In the genomic region with DNA sequence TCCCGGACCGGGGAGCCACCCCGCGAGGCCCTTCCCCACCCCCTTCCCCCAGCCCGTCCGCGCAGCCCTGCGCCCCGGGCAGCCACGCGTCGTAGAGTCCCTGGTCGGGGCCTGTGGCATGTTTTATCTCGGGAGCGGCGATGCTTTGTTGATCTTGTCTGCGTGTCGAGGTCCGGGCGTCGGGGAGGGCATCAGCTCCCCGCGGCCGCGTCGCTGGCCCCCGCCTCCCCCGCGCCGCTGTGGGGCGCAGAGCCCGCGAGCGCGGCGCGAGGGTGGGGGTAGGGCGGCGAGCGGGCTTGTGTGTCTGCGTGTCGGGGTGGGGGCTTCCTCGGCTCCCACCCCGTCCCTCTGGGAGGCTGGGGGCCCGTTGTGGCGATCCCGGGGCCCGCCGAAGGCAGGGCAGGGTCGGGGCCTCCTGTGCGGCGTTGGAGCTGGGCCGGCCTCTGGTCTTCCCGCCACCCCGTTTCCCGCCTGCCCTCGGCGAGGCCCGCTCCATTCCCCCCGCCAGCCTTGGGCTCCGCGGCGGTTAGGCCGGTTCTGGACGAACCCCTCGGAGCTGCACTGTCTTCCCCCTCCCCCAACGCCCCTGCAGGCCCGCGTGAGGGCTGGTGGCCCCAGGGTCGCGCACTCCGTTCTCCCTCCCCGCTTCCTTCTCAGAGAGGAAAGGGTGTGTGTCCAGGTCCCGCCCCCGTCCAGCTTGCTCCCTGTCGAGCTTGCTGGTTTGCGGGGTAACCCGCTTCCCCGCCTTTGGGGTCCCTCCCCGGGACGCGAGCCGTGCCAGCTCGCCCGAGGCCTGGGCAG, we compare ENCODE assay signal across 1 cellular context.
TF ChIP-seq lines count a peak whose summit lies in the region.

No MANE protein-coding gene starts in this region.

TF ChIP-seq in GM23338, 12 proteins besides CTCF, POLR2A, EP300 and RAD21 (continued from another document):
- TF ChIP-seq EZH2 (IDR thresholded peaks at IDR 0.05; ENCODE audit: low read depth, unreplicated experiment), result no peak
- no peak for TF ChIP-seq EZH2phosphoT487 (IDR thresholded peaks at IDR 0.05; ENCODE audit: unreplicated experiment)
- no peak for TF ChIP-seq STAT1 (IDR thresholded peaks at IDR 0.05; ENCODE audit: unreplicated experiment)
- TF ChIP-seq ZNF114 (CRISPR knock-in tag; IDR thresholded peaks at IDR 0.05), result no peak
- TF ChIP-seq JUNB (IDR thresholded peaks at IDR 0.05; ENCODE audit: unreplicated experiment), result no peak
- TF ChIP-seq, protein P1, sequence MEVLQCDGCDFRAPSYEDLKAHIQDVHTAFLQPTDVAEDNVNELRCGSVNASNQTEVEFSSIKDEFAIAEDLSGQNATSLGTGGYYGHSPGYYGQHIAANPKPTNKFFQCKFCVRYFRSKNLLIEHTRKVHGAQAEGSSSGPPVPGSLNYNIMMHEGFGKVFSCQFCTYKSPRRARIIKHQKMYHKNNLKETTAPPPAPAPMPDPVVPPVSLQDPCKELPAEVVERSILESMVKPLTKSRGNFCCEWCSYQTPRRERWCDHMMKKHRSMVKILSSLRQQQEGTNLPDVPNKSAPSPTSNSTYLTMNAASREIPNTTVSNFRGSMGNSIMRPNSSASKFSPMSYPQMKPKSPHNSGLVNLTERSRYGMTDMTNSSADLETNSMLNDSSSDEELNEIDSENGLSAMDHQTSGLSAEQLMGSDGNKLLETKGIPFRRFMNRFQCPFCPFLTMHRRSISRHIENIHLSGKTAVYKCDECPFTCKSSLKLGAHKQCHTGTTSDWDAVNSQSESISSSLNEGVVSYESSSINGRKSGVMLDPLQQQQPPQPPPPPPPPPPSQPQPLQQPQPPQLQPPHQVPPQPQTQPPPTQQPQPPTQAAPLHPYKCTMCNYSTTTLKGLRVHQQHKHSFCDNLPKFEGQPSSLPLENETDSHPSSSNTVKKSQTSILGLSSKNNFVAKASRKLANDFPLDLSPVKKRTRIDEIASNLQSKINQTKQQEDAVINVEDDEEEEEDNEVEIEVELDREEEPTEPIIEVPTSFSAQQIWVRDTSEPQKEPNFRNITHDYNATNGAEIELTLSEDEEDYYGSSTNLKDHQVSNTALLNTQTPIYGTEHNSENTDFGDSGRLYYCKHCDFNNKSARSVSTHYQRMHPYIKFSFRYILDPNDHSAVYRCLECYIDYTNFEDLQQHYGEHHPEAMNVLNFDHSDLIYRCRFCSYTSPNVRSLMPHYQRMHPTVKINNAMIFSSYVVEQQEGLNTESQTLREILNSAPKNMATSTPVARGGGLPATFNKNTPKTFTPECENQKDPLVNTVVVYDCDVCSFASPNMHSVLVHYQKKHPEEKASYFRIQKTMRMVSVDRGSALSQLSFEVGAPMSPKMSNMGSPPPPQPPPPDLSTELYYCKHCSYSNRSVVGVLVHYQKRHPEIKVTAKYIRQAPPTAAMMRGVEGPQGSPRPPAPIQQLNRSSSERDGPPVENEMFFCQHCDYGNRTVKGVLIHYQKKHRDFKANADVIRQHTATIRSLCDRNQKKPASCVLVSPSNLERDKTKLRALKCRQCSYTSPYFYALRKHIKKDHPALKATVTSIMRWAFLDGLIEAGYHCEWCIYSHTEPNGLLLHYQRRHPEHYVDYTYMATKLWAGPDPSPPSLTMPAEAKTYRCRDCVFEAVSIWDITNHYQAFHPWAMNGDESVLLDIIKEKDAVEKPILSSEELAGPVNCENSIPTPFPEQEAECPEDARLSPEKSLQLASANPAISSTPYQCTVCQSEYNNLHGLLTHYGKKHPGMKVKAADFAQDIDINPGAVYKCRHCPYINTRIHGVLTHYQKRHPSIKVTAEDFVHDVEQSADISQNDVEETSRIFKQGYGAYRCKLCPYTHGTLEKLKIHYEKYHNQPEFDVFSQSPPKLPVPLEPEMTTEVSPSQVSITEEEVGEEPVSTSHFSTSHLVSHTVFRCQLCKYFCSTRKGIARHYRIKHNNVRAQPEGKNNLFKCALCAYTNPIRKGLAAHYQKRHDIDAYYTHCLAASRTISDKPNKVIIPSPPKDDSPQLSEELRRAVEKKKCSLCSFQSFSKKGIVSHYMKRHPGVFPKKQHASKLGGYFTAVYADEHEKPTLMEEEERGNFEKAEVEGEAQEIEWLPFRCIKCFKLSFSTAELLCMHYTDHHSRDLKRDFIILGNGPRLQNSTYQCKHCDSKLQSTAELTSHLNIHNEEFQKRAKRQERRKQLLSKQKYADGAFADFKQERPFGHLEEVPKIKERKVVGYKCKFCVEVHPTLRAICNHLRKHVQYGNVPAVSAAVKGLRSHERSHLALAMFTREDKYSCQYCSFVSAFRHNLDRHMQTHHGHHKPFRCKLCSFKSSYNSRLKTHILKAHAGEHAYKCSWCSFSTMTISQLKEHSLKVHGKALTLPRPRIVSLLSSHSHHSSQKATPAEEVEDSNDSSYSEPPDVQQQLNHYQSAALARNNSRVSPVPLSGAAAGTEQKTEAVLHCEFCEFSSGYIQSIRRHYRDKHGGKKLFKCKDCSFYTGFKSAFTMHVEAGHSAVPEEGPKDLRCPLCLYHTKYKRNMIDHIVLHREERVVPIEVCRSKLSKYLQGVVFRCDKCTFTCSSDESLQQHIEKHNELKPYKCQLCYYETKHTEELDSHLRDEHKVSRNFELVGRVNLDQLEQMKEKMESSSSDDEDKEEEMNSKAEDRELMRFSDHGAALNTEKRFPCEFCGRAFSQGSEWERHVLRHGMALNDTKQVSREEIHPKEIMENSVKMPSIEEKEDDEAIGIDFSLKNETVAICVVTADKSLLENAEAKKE (CRISPR knock-in tag; IDR thresholded peaks at IDR 0.05), result no peak
- TF ChIP-seq NANOG (IDR thresholded peaks at IDR 0.05; ENCODE audit: borderline replicate concordance), result no peak
TF ChIP-seq in GM23338: peak in this region for 0.
